ENCODE assay signal across 8 cellular contexts in the genomic region with DNA sequence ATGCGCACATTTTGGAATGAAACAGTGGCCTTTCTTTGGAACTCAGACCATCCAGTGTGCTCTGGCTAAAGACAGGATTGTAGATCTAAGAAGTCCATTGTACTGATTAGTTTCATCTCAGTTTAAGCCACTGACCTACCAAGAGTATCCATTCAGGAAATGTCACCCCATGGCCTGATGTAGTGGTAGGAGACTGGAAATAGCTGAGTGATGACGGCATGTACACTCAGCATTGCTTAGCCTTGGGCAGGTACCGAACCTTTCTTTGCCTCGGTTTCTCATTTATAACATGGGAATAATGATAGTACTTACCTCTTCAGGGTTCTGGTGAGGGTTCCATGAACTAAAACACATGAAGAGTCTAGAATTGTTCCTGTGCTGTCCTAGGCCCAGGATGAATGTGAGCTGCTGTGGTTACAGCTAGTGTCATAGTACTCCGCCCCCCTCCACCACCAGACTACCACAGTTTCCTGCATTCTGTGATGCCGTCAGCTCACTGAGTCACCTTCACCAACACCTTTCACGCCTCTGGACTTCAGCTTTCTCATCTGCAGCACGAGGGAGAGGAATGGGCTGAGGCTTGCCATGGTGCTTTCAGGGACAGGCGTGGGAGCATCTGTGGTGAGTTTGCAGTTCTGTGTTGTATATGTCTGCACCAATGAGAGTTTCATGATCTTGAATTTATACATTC.
DNase-seq lines count a peak whose midpoint lies in the region; ATAC-seq and TF ChIP-seq lines count a peak whose summit lies in the region.

No MANE protein-coding gene starts in this region.

- no peak for TF ChIP-seq CTCF in left lung (IDR thresholded peaks at IDR 0.05)
- TF ChIP-seq CTCF in transverse colon (IDR thresholded peaks at IDR 0.05), result no peak
- TF ChIP-seq CTCF in mesothelial cell of epicardium (IDR thresholded peaks at IDR 0.05; ENCODE audit: unreplicated experiment), result no peak

- no peaks in the 10 kb centered on the region for H3K4me1 ChIP-seq in left lung
- no peaks in the 10 kb centered on the region for H3K4me1 ChIP-seq in transverse colon

- H3K36me3 Mint-ChIP-seq in mesothelial cell of epicardium, result peaks cover 3% of the 10 kb centered on the region

- intact Hi-C loops in left lung (cut with DNase I), result no loop called here
- intact Hi-C loops in transverse colon (cut with DNase I; ENCODE audit: low total_unique reads), result no loop called here

- H3K27me3 ChIP-seq in left lung (no peaks in the 10 kb centered on the region), transverse colon (no peaks in the 10 kb centered on the region)

- ATAC-seq in GM18870 (IDR thresholded peaks at IDR 0.05; ENCODE audit: unreplicated experiment), result peak; percentile 93
- peak; percentile 93 for ATAC-seq in HG03135 (IDR thresholded peaks at IDR 0.05; ENCODE audit: unreplicated experiment)
- peak; percentile 16 for ATAC-seq in left lung

- no peaks in the 10 kb centered on the region for H3K9me3 ChIP-seq in left lung
- H3K9me3 ChIP-seq in transverse colon, result no peaks in the 10 kb centered on the region

- no peak for TF ChIP-seq EP300 in transverse colon (IDR thresholded peaks at IDR 0.05; ENCODE audit: low read depth)

- peak; percentile 47 to 77 for DNase-seq in activated CD8-positive, alpha-beta memory T cell treated with anti-CD3 and anti-CD28 coated beads for 1 hour (ENCODE audit: extremely low read depth in 1 of 2, low read depth in 1 of 2)
- no peak for DNase-seq in left lung
- peak; percentile 46 for DNase-seq in transverse colon
- DNase-seq in HK-2 (ENCODE audit: unreplicated experiment), result no peak
- no peak for DNase-seq in SIG-M5 (lab: John Stamatoyannopoulos, UW)
- DNase-seq in mesothelial cell of epicardium (ENCODE audit: low spot score in 2 of 2, unreplicated experiment in 2 of 2), result no peak

- H3K4me1 Mint-ChIP-seq in mesothelial cell of epicardium, result peaks cover 5% of the 10 kb centered on the region

- in situ Hi-C loops in transverse colon (cut with MboI; ENCODE audit: low pct_ligation_motif_present in 1 of 4, low pct_unique_long_range_greater_than_20kb in 1 of 4, low sequenced_read_pairs in 3 of 4), result no loop called here

- no peak overlapping the region for H3K4me3 ChIP-seq in left lung
- H3K4me3 ChIP-seq in transverse colon, result no peak overlapping the region

- H3K36me3 ChIP-seq in left lung (no peaks in the 10 kb centered on the region), transverse colon (no peaks in the 10 kb centered on the region)

- H3K27ac ChIP-seq in left lung, result no peak overlapping the region
- H3K27ac ChIP-seq in transverse colon, result no peak overlapping the region

- 86 to 96% methylated on average over 4 to 9 of the region's 9 CpGs for WGBS in transverse colon (ENCODE audit: low coverage in 1 of 2), 2 donors

- no peak overlapping the region for H3K4me3 Mint-ChIP-seq in mesothelial cell of epicardium

- H3K27ac Mint-ChIP-seq in mesothelial cell of epicardium, result no peak overlapping the region

- peaks cover 4% of the 10 kb centered on the region for H3K9me3 Mint-ChIP-seq in mesothelial cell of epicardium

- no peaks in the 10 kb centered on the region for H3K27me3 Mint-ChIP-seq in mesothelial cell of epicardium (ENCODE audit: low read depth)

- no peak for TF ChIP-seq POLR2A in transverse colon (IDR thresholded peaks at IDR 0.05)

Comparison
In these comparisons a context has a peak if more than half of its experiments do, and no peak if none do; other contexts are left out.
1. ATAC-seq: peak in every context shown above with its lines; median percentile 93 in GM18870; 93 in HG03135; 16 in left lung.
2. DNase-seq: peak in activated CD8-positive, alpha-beta memory T cell treated with anti-CD3 and anti-CD28 coated beads for 1 hour (2 of 2) and transverse colon (single experiment); none in left lung (0 of 2), HK-2 (single experiment), SIG-M5 (single experiment) and mesothelial cell of epicardium (0 of 2).